Comparison of ENCODE assay signal across 12 cellular contexts in the genomic region with DNA sequence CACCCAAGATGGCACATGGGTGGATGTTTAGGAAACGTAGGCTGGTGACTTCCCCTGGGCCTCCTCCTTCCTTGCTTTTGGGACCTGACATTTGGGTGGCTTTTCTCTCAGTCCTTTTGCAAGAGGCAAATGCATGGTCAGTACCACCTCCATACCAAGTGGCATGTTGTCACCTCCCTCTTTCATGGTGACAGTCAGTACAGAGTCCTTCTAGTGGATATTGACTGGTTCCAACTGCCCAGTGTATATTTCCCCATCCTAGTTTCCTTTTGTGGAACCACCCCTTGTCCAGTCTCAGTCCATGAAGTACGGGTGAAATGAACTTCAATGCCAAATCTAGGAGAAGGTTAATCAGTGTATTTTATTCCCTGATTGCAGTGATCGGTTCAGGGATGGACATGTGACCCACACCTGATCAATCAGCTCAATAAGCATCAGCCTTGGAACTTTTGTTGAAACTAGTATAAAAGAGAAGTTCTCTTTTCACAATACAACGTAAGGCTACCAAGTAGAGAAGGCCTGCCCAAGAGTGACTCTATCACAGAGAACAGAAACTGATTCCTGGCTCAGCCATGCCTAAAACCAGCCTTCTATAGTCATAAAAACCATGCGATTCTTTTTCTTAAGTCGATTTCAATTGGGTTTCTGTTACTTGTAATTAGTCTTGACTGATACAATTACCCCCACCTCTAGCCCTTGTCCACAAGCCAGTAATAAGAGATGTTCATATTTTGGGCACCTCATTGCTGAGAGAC.
DNase-seq lines count a peak whose midpoint lies in the region; ATAC-seq, FAIRE-seq and TF ChIP-seq lines count a peak whose summit lies in the region.
"Had no signal": no experiment of that assay in that cellular context is flagged by ENCODE, and none has a peak within 500 bp of the region (broad histone marks: within the 10 kb centered on the region; RNA-seq: fewer than 3 reads in every experiment).

No MANE protein-coding gene starts in this region.

- DNase-seq in A673 (ENCODE audit: low spot score) (no peak), urothelium cell line (ENCODE audit: low spot score) (no peak), prostate gland (ENCODE audit: low spot score) (no peak)
- no peak for DNase-seq in activated naive CD8-positive, alpha-beta T cell treated with anti-CD3 and anti-CD28 coated beads, Interleukin-2, amount 50 U/mL, for 24 hours
- DNase-seq: CD4-positive, CD25-positive, alpha-beta regulatory T cell; effector CD8-positive, alpha-beta T cell; NCI-H1930 had no signal

- H3K27me3 ChIP-seq in OCI-LY3 (ENCODE audit: low read depth, low read length) (peaks cover 15% of the 10 kb centered on the region), A673 (replicated peaks; ENCODE audit: insufficient read depth, low read depth, low read length, poor library complexity) (peaks cover 4% of the 10 kb centered on the region), prostate gland (replicated peaks; ENCODE audit: insufficient read depth) (no peaks in the 10 kb centered on the region)

- TF ChIP-seq CTCF in OCI-LY3 (IDR thresholded peaks at IDR 0.05; ENCODE audit: low read depth, low read length): no peak
- no peak for TF ChIP-seq CTCF in A673 (conservative IDR thresholded peaks at IDR 0.05; ENCODE audit: low read depth, low read length)
- TF ChIP-seq CTCF in prostate gland (IDR thresholded peaks at IDR 0.05): no peak

- H3K9me3 ChIP-seq in OCI-LY3 (ENCODE audit: insufficient read depth, low read length) (no peaks in the 10 kb centered on the region), A673 (ENCODE audit: low read depth, low read length, poor library complexity, severe bottlenecking) (no peaks in the 10 kb centered on the region), prostate gland (no peaks in the 10 kb centered on the region)

- peaks cover 19% of the 10 kb centered on the region for H3K4me1 ChIP-seq in OCI-LY3 (ENCODE audit: low read length)
- H3K4me1 ChIP-seq in A673 (ENCODE audit: insufficient read depth, low read length, poor library complexity, severe bottlenecking): no peaks in the 10 kb centered on the region
- no peaks in the 10 kb centered on the region for H3K4me1 ChIP-seq in prostate gland (replicated peaks)

- no peaks in the 10 kb centered on the region for H3K27me3 Mint-ChIP-seq in activated naive CD8-positive, alpha-beta T cell treated with anti-CD3 and anti-CD28 coated beads, Interleukin-2, amount 50 U/mL, for 24 hours
- H3K27me3 Mint-ChIP-seq: activated naive CD4-positive, alpha-beta T cell treated with anti-CD3 and anti-CD28 coated beads, Interleukin-2, amount 50 U/mL, for 24 hours; CD4-positive, CD25-positive, alpha-beta regulatory T cell had no signal

- no peak overlapping the region for H3K4me3 Mint-ChIP-seq in activated naive CD8-positive, alpha-beta T cell treated with anti-CD3 and anti-CD28 coated beads, Interleukin-2, amount 50 U/mL, for 24 hours
- H3K4me3 Mint-ChIP-seq: activated naive CD4-positive, alpha-beta T cell treated with anti-CD3 and anti-CD28 coated beads, Interleukin-2, amount 50 U/mL, for 24 hours; CD4-positive, CD25-positive, alpha-beta regulatory T cell had no signal

- ATAC-seq in GM18520 (IDR thresholded peaks at IDR 0.05; ENCODE audit: unreplicated experiment) (peak; percentile 90), GM21447 (IDR thresholded peaks at IDR 0.05; ENCODE audit: unreplicated experiment) (peak; percentile 98), HG03064 (IDR thresholded peaks at IDR 0.05; ENCODE audit: low read depth, unreplicated experiment) (peak; percentile 99)
- ATAC-seq in activated naive CD8-positive, alpha-beta T cell treated with anti-CD3 and anti-CD28 coated beads, Interleukin-2, amount 50 U/mL, for 24 hours: no peak

- no peaks in the 10 kb centered on the region for H3K36me3 Mint-ChIP-seq in activated naive CD8-positive, alpha-beta T cell treated with anti-CD3 and anti-CD28 coated beads, Interleukin-2, amount 50 U/mL, for 24 hours (ENCODE audit: low read depth)
- H3K36me3 Mint-ChIP-seq: activated naive CD4-positive, alpha-beta T cell treated with anti-CD3 and anti-CD28 coated beads, Interleukin-2, amount 50 U/mL, for 24 hours; CD4-positive, CD25-positive, alpha-beta regulatory T cell had no signal

- intact Hi-C loops in A673 (cut with micrococcal nuclease; ENCODE audit: unreplicated experiment) (no loop called here), prostate gland (cut with DNase I) (no loop called here)

- H3K4me3 ChIP-seq in OCI-LY3 (ENCODE audit: low read length): no peak overlapping the region
- no peak overlapping the region for H3K4me3 ChIP-seq in A673 (ENCODE audit: low read depth, low read length, poor library complexity, severe bottlenecking)
- H3K4me3 ChIP-seq in prostate gland: no peak overlapping the region

- H3K79me2 ChIP-seq in OCI-LY3 (ENCODE audit: low read length): no peaks in the 10 kb centered on the region

- no peak overlapping the region for H3K27ac Mint-ChIP-seq in activated naive CD8-positive, alpha-beta T cell treated with anti-CD3 and anti-CD28 coated beads, Interleukin-2, amount 50 U/mL, for 24 hours
- H3K27ac Mint-ChIP-seq: activated naive CD4-positive, alpha-beta T cell treated with anti-CD3 and anti-CD28 coated beads, Interleukin-2, amount 50 U/mL, for 24 hours had no signal

- H3K9ac ChIP-seq in OCI-LY3 (ENCODE audit: low read length): no peak overlapping the region

- H3K27ac ChIP-seq in OCI-LY3 (ENCODE audit: low read length): no peak overlapping the region
- H3K27ac ChIP-seq in A673 (ENCODE audit: low read depth, low read length, poor library complexity, severe bottlenecking): no peak overlapping the region
- H3K27ac ChIP-seq in prostate gland: no peak overlapping the region

- no peaks in the 10 kb centered on the region for H3K9me3 Mint-ChIP-seq in activated naive CD8-positive, alpha-beta T cell treated with anti-CD3 and anti-CD28 coated beads, Interleukin-2, amount 50 U/mL, for 24 hours
- H3K9me3 Mint-ChIP-seq: activated naive CD4-positive, alpha-beta T cell treated with anti-CD3 and anti-CD28 coated beads, Interleukin-2, amount 50 U/mL, for 24 hours; CD4-positive, CD25-positive, alpha-beta regulatory T cell had no signal

- BruUV-seq in A673 (replicated peaks; lab: Mats Ljungman, UMichigan): no TSS peak

- POLR2A ChIA-PET in A673 (lab: Charles Lee; ENCODE audit: low non-redundant PET): no interaction called here

- peaks cover 21% of the 10 kb centered on the region for H3K4me1 Mint-ChIP-seq in activated naive CD8-positive, alpha-beta T cell treated with anti-CD3 and anti-CD28 coated beads, Interleukin-2, amount 50 U/mL, for 24 hours

- H2AFZ ChIP-seq in OCI-LY3 (ENCODE audit: low read depth, low read length): no peak overlapping the region

- H3K36me3 ChIP-seq in OCI-LY3 (replicated peaks; ENCODE audit: low read depth, low read length): no peaks in the 10 kb centered on the region
- H3K36me3 ChIP-seq in A673 (ENCODE audit: insufficient read depth, low read length, poor library complexity, severe bottlenecking): no peaks in the 10 kb centered on the region
- no peaks in the 10 kb centered on the region for H3K36me3 ChIP-seq in prostate gland

- TF ChIP-seq POLR2A in prostate gland (IDR thresholded peaks at IDR 0.05): no peak

- H4K20me1 ChIP-seq in OCI-LY3 (ENCODE audit: insufficient read depth, low read length): no peaks in the 10 kb centered on the region

- no peak for FAIRE-seq in urothelium cell line (lab: Jason Lieb, UNC)

- CTCF ChIA-PET in A673 (lab: Charles Lee): no interaction called here

- WGBS in prostate gland: 87% methylated on average over 6 of the region's 6 CpGs

- H3K4me2 ChIP-seq in OCI-LY3 (ENCODE audit: low read length): peak overlapping the region; percentile 11
